Comparison of ENCODE assay signal across 1 cellular context in genomic region chr3:49460188-49460885, GRCh38.
TF ChIP-seq lines count a peak whose summit lies in the region.

No MANE protein-coding gene starts in this region.

TF ChIP-seq in A549, 52 proteins besides CTCF, POLR2A, EP300 and RAD21:
- TF ChIP-seq ZC3H11A (IDR thresholded peaks at IDR 0.05) (no peak), CHD4 (IDR thresholded peaks at IDR 0.05; ENCODE audit: borderline replicate concordance) (no peak), MYC (IDR thresholded peaks at IDR 0.05; ENCODE audit: borderline replicate concordance, low read length) (no peak), HOXB5 (CRISPR knock-in tag; IDR thresholded peaks at IDR 0.05) (no peak), RNF2 (IDR thresholded peaks at IDR 0.05; ENCODE audit: borderline replicate concordance, low read depth) (no peak), HDAC2 (IDR thresholded peaks at IDR 0.05) (no peak), RCOR1 (IDR thresholded peaks at IDR 0.05; ENCODE audit: low read depth, low read length) (no peak), NR3C1 (IDR thresholded peaks at IDR 0.05) (no peak), CBX2 (IDR thresholded peaks at IDR 0.05; ENCODE audit: borderline replicate concordance, low read depth) (no peak)
